ENCODE assay signal across 29 cellular contexts in genomic region chr21:28548291-28548690, GRCh38.
"Had no signal": no experiment of that assay in that cellular context is flagged by ENCODE, and none has a peak within 500 bp of the region (broad histone marks: within the 10 kb centered on the region; RNA-seq: fewer than 3 reads in every experiment).

No MANE protein-coding gene starts in this region.

- H3K9me3 Mint-ChIP-seq: activated naive CD4-positive, alpha-beta T cell treated with anti-CD3 and anti-CD28 coated beads, Interleukin-2, amount 50 U/mL, for 72 hours; T-cell; T-helper 2 cell treated with Interferon-gamma antibody and Interleukin-4, amounts not matched to agents 5 μg/mL and 100 μg/mL, for 36 hours had no signal

- H3K27me3 Mint-ChIP-seq: activated CD4-positive, alpha-beta T cell treated with anti-CD3 and anti-CD28 coated beads for 36 hours; activated CD8-positive, alpha-beta memory T cell treated with anti-CD3 and anti-CD28 coated beads, Interleukin-2, amount 10 ng/mL, durations not matched to agents 7 days and 5 days; progenitor cell of endocrine pancreas; T-cell had no signal

- H3K27ac Mint-ChIP-seq: activated CD4-positive, alpha-beta T cell treated with anti-CD3 and anti-CD28 coated beads for 36 hours; activated CD8-positive, alpha-beta memory T cell treated with anti-CD3 and anti-CD28 coated beads, Interleukin-2, amount 10 ng/mL, durations not matched to agents 7 days and 5 days; activated CD8-positive, alpha-beta T cell treated with anti-CD3 and anti-CD28 coated beads, Interleukin-2, amount 10 ng/mL, durations not matched to agents 7 days and 5 days; activated naive CD4-positive, alpha-beta T cell treated with anti-CD3 and anti-CD28 coated beads, Interleukin-2, amount 50 U/mL, for 72 hours; activated T-cell treated with anti-CD3 and anti-CD28 coated beads, Interleukin-2, amount 50 U/mL, for 72 hours; nephron progenitor cell; progenitor cell of endocrine pancreas; T-cell; T-helper 2 cell treated with Interferon-gamma antibody and Interleukin-4, amounts not matched to agents 5 μg/mL and 100 μg/mL, for 36 hours had no signal

- H3K4me2 ChIP-seq: hepatocyte had no signal

- H3K4me3 ChIP-seq: ascending aorta, esophagus muscularis mucosa, gastroesophageal sphincter, hepatocyte, mucosa of descending colon, ovary, right lobe of liver, testis, transverse colon had no signal

- H3K9me3 ChIP-seq: ascending aorta, esophagus muscularis mucosa, gastroesophageal sphincter, mucosa of descending colon, neutrophil, ovary, right lobe of liver, testis, transverse colon had no signal

- H3K4me3 Mint-ChIP-seq: activated CD4-positive, alpha-beta T cell treated with anti-CD3 and anti-CD28 coated beads for 36 hours; activated CD8-positive, alpha-beta memory T cell treated with anti-CD3 and anti-CD28 coated beads, Interleukin-2, amount 10 ng/mL, durations not matched to agents 7 days and 5 days; activated CD8-positive, alpha-beta T cell treated with anti-CD3 and anti-CD28 coated beads, Interleukin-2, amount 10 ng/mL, durations not matched to agents 7 days and 5 days; activated T-cell treated with anti-CD3 and anti-CD28 coated beads, Interleukin-2, amount 50 U/mL, for 72 hours; nephron progenitor cell; T-cell; T-helper 2 cell treated with Interferon-gamma antibody and Interleukin-4, amounts not matched to agents 5 μg/mL and 100 μg/mL, for 36 hours had no signal

- DNase-seq: activated CD4-positive, alpha-beta T cell treated with anti-CD3 and anti-CD28 coated beads for 36 hours; activated CD4-positive, CD25-positive, alpha-beta regulatory T cell; activated CD8-positive, alpha-beta memory T cell treated with anti-CD3 and anti-CD28 coated beads, Interleukin-2, amount 10 ng/mL, durations not matched to agents 7 days and 5 days; activated CD8-positive, alpha-beta T cell treated with anti-CD3 and anti-CD28 coated beads, Interleukin-2, amount 10 ng/mL, durations not matched to agents 7 days and 5 days; activated naive CD4-positive, alpha-beta T cell; activated T-cell treated with anti-CD3 and anti-CD28 coated beads, Interleukin-2, amount 50 U/mL, for 72 hours; central memory CD4-positive, alpha-beta T cell; dermis blood vessel endothelial cell; effector CD4-positive, alpha-beta T cell; islet precursor cell; left cardiac atrium; left ventricle myocardium superior; mucosa of descending colon; nephron progenitor cell; ovary; right lobe of liver; stimulated activated CD4-positive, alpha-beta T cell treated with anti-CD3 and anti-CD28 coated beads, Interleukin-2, amount 100 ng/mL, for 48 hours; stimulated activated naive CD4-positive, alpha-beta T cell treated with Interleukin-2 at 50 U/mL for 16 hours; T-cell; testis; transverse colon had no signal

- H2AFZ ChIP-seq: hepatocyte had no signal

- H3K4me1 ChIP-seq: ascending aorta, testis, transverse colon had no signal

- H3K27me3 ChIP-seq: ascending aorta, esophagus muscularis mucosa, gastroesophageal sphincter, hepatocyte, neutrophil, ovary, right lobe of liver, testis, transverse colon had no signal

- H3K79me2 ChIP-seq: hepatocyte had no signal

- H3K36me3 ChIP-seq: ascending aorta, esophagus muscularis mucosa, neutrophil, ovary, right lobe of liver, transverse colon had no signal

- H3K27ac ChIP-seq: ascending aorta, esophagus muscularis mucosa, gastroesophageal sphincter, hepatocyte, neutrophil, ovary, right lobe of liver, testis, transverse colon had no signal

- H3K36me3 Mint-ChIP-seq: activated CD8-positive, alpha-beta memory T cell treated with anti-CD3 and anti-CD28 coated beads, Interleukin-2, amount 10 ng/mL, durations not matched to agents 7 days and 5 days; activated naive CD4-positive, alpha-beta T cell treated with anti-CD3 and anti-CD28 coated beads, Interleukin-2, amount 50 U/mL, for 72 hours had no signal

- H3K4me1 Mint-ChIP-seq: activated CD4-positive, alpha-beta T cell treated with anti-CD3 and anti-CD28 coated beads for 36 hours; activated CD8-positive, alpha-beta memory T cell treated with anti-CD3 and anti-CD28 coated beads, Interleukin-2, amount 10 ng/mL, durations not matched to agents 7 days and 5 days; T-cell had no signal

- ATAC-seq: activated CD4-positive, alpha-beta T cell treated with anti-CD3 and anti-CD28 coated beads for 36 hours; activated CD8-positive, alpha-beta memory T cell treated with anti-CD3 and anti-CD28 coated beads, Interleukin-2, amount 10 ng/mL, durations not matched to agents 7 days and 5 days; activated CD8-positive, alpha-beta T cell treated with anti-CD3 and anti-CD28 coated beads, Interleukin-2, amount 10 ng/mL, durations not matched to agents 7 days and 5 days; activated naive CD4-positive, alpha-beta T cell treated with anti-CD3 and anti-CD28 coated beads, Interleukin-2, amount 50 U/mL, for 72 hours; activated T-cell treated with anti-CD3 and anti-CD28 coated beads, Interleukin-2, amount 50 U/mL, for 72 hours; left cardiac atrium; left ventricle myocardium superior; mucosa of descending colon; right lobe of liver; T-cell had no signal
